In genomic region chr6:40042232-40042631, GRCh38 we compare ENCODE assay signal across 15 cellular contexts.
DNase-seq lines count a peak whose midpoint lies in the region; ATAC-seq and TF ChIP-seq lines count a peak whose summit lies in the region.
"Had no signal": no experiment of that assay in that cellular context is flagged by ENCODE, and none has a peak within 500 bp of the region (broad histone marks: within the 10 kb centered on the region; RNA-seq: fewer than 3 reads in every experiment).

No MANE protein-coding gene starts in this region.

- POLR2A ChIA-PET in naive thymus-derived CD8-positive, alpha-beta T cell (lab: Charles Lee) = no interaction called here

- peak overlapping the region in 1 of 2 donors; percentile 87 for H3K27ac Mint-ChIP-seq in natural killer cell treated with Interleukin-12 subunit alpha and Interleukin-12 subunit beta and Interleukin-15 and Interleukin-18, amount 100 ng/mL, for 72 hours
- H3K27ac Mint-ChIP-seq in natural killer cell = no peak overlapping the region
- peak overlapping the region in 1 of 10 donors; percentile 1 for H3K27ac Mint-ChIP-seq in naive thymus-derived CD8-positive, alpha-beta T cell
- H3K27ac Mint-ChIP-seq: CD4-positive, CD25-positive, alpha-beta regulatory T cell; HFFc6 had no signal

- no peak for TF ChIP-seq CTCF in natural killer cell (IDR thresholded peaks at IDR 0.05)

- H3K36me3 Mint-ChIP-seq in natural killer cell treated with Interleukin-12 subunit alpha and Interleukin-12 subunit beta and Interleukin-15 and Interleukin-18, amount 100 ng/mL, for 72 hours = no peaks in the 10 kb centered on the region
- H3K36me3 Mint-ChIP-seq in natural killer cell = no peaks in the 10 kb centered on the region
- H3K36me3 Mint-ChIP-seq in naive thymus-derived CD8-positive, alpha-beta T cell = peaks cover 0 to 7% (median 0%) of the 10 kb centered on the region in 3 donors
- H3K36me3 Mint-ChIP-seq: CD4-positive, CD25-positive, alpha-beta regulatory T cell had no signal

- H3K4me1 Mint-ChIP-seq in natural killer cell treated with Interleukin-12 subunit alpha and Interleukin-12 subunit beta and Interleukin-15 and Interleukin-18, amount 100 ng/mL, for 72 hours (ENCODE audit: low read depth in 2 of 2) = peaks cover 0 to 7% of the 10 kb centered on the region in 2 donors
- H3K4me1 Mint-ChIP-seq in natural killer cell = no peaks in the 10 kb centered on the region
- H3K4me1 Mint-ChIP-seq in naive thymus-derived CD8-positive, alpha-beta T cell = no peaks in the 10 kb centered on the region
- H3K4me1 Mint-ChIP-seq: CD4-positive, CD25-positive, alpha-beta regulatory T cell had no signal

- no peaks in the 10 kb centered on the region for H3K36me3 ChIP-seq in esophagus (ENCODE audit: control insufficient read depth in 2 of 2, insufficient read depth in 2 of 2, low read length in 1 of 2)

- intact Hi-C loops in natural killer cell (cut with micrococcal nuclease) = no loop called here

- H3K4me3 ChIP-seq in esophagus (ENCODE audit: low read depth in 1 of 2, low read length in 2 of 2) = no peak overlapping the region
- H3K4me3 ChIP-seq: A549 had no signal

- ATAC-seq in natural killer cell treated with Interleukin-12 subunit alpha and Interleukin-12 subunit beta and Interleukin-15 and Interleukin-18, amount 100 ng/mL, for 72 hours = peak; percentile 50 to 56
- ATAC-seq in natural killer cell = no peak
- ATAC-seq in GM18498 (IDR thresholded peaks at IDR 0.05; ENCODE audit: unreplicated experiment) = no peak
- no peak for ATAC-seq in naive thymus-derived CD8-positive, alpha-beta T cell
- ATAC-seq: A549, HepG2 had no signal

- no peaks in the 10 kb centered on the region for H3K9me3 Mint-ChIP-seq in natural killer cell treated with Interleukin-12 subunit alpha and Interleukin-12 subunit beta and Interleukin-15 and Interleukin-18, amount 100 ng/mL, for 72 hours
- H3K9me3 Mint-ChIP-seq in natural killer cell = peaks cover 0 to 3% of the 10 kb centered on the region in 2 donors
- H3K9me3 Mint-ChIP-seq in naive thymus-derived CD8-positive, alpha-beta T cell = peaks cover 0 to 31% (median 6%) of the 10 kb centered on the region in 9 donors

- no peaks in the 10 kb centered on the region for H3K9me3 ChIP-seq in esophagus (ENCODE audit: control insufficient read depth in 2 of 2, insufficient read depth in 1 of 2, low read depth in 1 of 2, low read length in 1 of 2)
- H3K9me3 ChIP-seq: A549 had no signal

- H3K27me3 Mint-ChIP-seq in natural killer cell treated with Interleukin-12 subunit alpha and Interleukin-12 subunit beta and Interleukin-15 and Interleukin-18, amount 100 ng/mL, for 72 hours = peaks cover 9 to 18% of the 10 kb centered on the region in 2 donors
- peaks cover 8 to 24% of the 10 kb centered on the region in 2 donors for H3K27me3 Mint-ChIP-seq in natural killer cell (ENCODE audit: low read depth in 2 of 2)
- H3K27me3 Mint-ChIP-seq in naive thymus-derived CD8-positive, alpha-beta T cell = peaks cover 5 to 24% (median 15%) of the 10 kb centered on the region in 5 donors
- H3K27me3 Mint-ChIP-seq: CD4-positive, CD25-positive, alpha-beta regulatory T cell had no signal

- peak overlapping the region; percentile 24 for H3K4me3 Mint-ChIP-seq in natural killer cell treated with Interleukin-12 subunit alpha and Interleukin-12 subunit beta and Interleukin-15 and Interleukin-18, amount 100 ng/mL, for 72 hours
- no peak overlapping the region for H3K4me3 Mint-ChIP-seq in natural killer cell
- H3K4me3 Mint-ChIP-seq in naive thymus-derived CD8-positive, alpha-beta T cell = no peak overlapping the region
- H3K4me3 Mint-ChIP-seq: CD4-positive, CD25-positive, alpha-beta regulatory T cell; HFFc6 had no signal

- no peaks in the 10 kb centered on the region for H3K27me3 ChIP-seq in esophagus (ENCODE audit: control insufficient read depth in 1 of 2, insufficient read depth in 2 of 2, low read length in 2 of 2)

- H3K4me1 ChIP-seq in esophagus (ENCODE audit: control insufficient read depth in 2 of 2, insufficient read depth in 2 of 2, low read length in 1 of 2) = peaks cover 0 to 10% of the 10 kb centered on the region in 2 donors
- H3K4me1 ChIP-seq: A549 had no signal

- no peak for DNase-seq in natural killer cell treated with Interleukin-12 subunit alpha and Interleukin-12 subunit beta and Interleukin-15 and Interleukin-18, amount 100 ng/mL, for 72 hours (ENCODE audit: low spot score)
- DNase-seq in natural killer cell (no peak), OCI-M1 (lab: John Stamatoyannopoulos, UW) (peak; percentile 65), DMS153 treated with DMSO at 0.1 percent for 48 hours (lab: John Stamatoyannopoulos, UW; ENCODE audit: unreplicated experiment) (no peak)
- DNase-seq in naive thymus-derived CD8-positive, alpha-beta T cell = no peak
- DNase-seq: CD4-positive, CD25-positive, alpha-beta regulatory T cell; DMS79; HFFc6; NCI-H1092 treated with DMSO at 0.1 percent for 48 hours; NCI-H1694 treated with DMSO at 0.1 percent for 48 hours; NCI-H748 treated with DMSO at 0.1 percent for 48 hours had no signal

- H3K27ac ChIP-seq in esophagus (ENCODE audit: low read depth in 2 of 2, low read length in 1 of 2) = peak overlapping the region; percentile 78 to 93
- H3K27ac ChIP-seq: A549 had no signal

Comparison
In these comparisons a context has a peak if more than half of its experiments do, and no peak if none do; other contexts are left out.
1. ATAC-seq: peak in natural killer cell treated with Interleukin-12 subunit alpha and Interleukin-12 subunit beta and Interleukin-15 and Interleukin-18, amount 100 ng/mL, for 72 hours (2 of 2); none in natural killer cell (0 of 3), GM18498 (single experiment) and naive thymus-derived CD8-positive, alpha-beta T cell (0 of 2).